Comparison of ENCODE assay signal across 9 cellular contexts in the genomic region with DNA sequence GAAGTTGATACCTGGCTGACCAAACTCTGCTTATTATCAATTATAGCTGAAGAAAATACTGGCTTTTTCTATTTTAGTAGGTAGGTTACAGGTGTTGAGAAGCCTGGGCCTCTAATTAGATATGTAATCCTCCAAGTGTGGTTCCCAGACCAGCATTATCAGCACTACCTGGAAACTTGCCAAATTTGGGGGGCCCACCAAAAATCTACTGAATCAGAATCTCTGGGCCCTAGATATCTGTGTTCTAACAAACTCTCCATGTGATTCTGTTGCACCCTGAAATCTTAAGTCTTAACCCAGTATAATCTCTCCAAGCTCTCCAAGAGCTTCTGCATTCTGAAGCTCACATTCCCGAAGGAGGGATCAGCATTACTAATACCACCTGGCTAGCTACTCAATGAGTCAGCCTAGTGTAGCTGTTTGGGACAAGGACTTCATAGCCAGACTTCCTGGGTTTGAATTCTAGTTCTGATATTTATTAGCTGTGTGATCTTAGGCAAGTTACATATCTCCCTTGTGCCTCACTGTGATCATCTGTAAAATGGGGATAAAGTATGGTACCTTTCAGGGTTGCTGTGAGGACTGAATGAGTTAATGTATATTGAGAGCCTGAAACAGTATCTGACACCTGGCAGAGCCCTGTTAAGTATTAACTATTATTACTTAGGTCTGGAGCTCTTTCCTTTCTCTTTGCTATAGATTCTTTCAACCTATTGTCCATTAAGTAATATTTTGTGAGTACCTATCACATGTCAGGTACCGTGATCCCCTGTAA. TPM values are rescaled to one million over a fixed set of nuclear protein-coding genes. Genes with fewer than 3 reads are reported as not detected.
A peak's percentile ranks its signal among the peaks of the same experiment; 100 is the strongest.
DNase-seq lines count a peak whose midpoint lies in the region; ATAC-seq, FAIRE-seq and TF ChIP-seq lines count a peak whose summit lies in the region.
"Had no signal": no experiment of that assay in that cellular context is flagged by ENCODE, and none has a peak within 500 bp of the region (broad histone marks: within the 10 kb centered on the region; RNA-seq: fewer than 3 reads in every experiment).

No MANE protein-coding gene starts in this region.

- no peak overlapping the region for H3K27ac ChIP-seq in mesenchymal stem cell (ENCODE audit: low read length, poor library complexity, severe bottlenecking)

- H3K4me1 ChIP-seq in mesenchymal stem cell (ENCODE audit: control insufficient read depth, insufficient read depth, low read depth, low read length) = peaks cover 3% of the 10 kb centered on the region

- H2BK5ac ChIP-seq in mesenchymal stem cell (ENCODE audit: low read depth, low read length, poor library complexity, severe bottlenecking) = no peak overlapping the region

- peak; percentile 27 for ATAC-seq in HG02973 (IDR thresholded peaks at IDR 0.05; ENCODE audit: unreplicated experiment)
- no peak for ATAC-seq in HG02970 (IDR thresholded peaks at IDR 0.05; ENCODE audit: low FRiP score, unreplicated experiment)
- no peak for ATAC-seq in HG03432 (IDR thresholded peaks at IDR 0.05; ENCODE audit: unreplicated experiment)
- ATAC-seq: T-cell had no signal

- H3K18ac ChIP-seq in mesenchymal stem cell (ENCODE audit: low read depth in 1 of 2, low read length in 2 of 2) = no peak overlapping the region

- H3K9me3 ChIP-seq in mesenchymal stem cell (ENCODE audit: control insufficient read depth, low read length) = no peaks in the 10 kb centered on the region

- H3K27me3 Mint-ChIP-seq in activated T-helper 2 cell treated with anti-CD3 and anti-CD28 coated beads, Interferon-gamma antibody, Interleukin-2, Interleukin-4, amounts not matched to agents 10 μg/mL and 5 μg/mL and 100 μg/mL, durations not matched to agents 14 hours and 24 hours and 36 hours (ENCODE audit: low read depth) = no peaks in the 10 kb centered on the region
- H3K27me3 Mint-ChIP-seq: T-cell had no signal

- no peak overlapping the region for H4K8ac ChIP-seq in mesenchymal stem cell (ENCODE audit: low read length)

- no peak overlapping the region for H4K91ac ChIP-seq in mesenchymal stem cell (ENCODE audit: low read length)

- no peak overlapping the region for H2AK5ac ChIP-seq in mesenchymal stem cell (ENCODE audit: low read length, severe bottlenecking)

- DNase-seq in GM12891 (ENCODE audit: insufficient read length, low spot score) (no peak), mesenchymal stem cell (peak; percentile 20), NCI-H2081 treated with DMSO at 0.1 percent for 48 hours (lab: John Stamatoyannopoulos, UW) (no peak), NCI-H1048 (lab: John Stamatoyannopoulos, UW) (no peak)
- DNase-seq in activated T-helper 2 cell treated with anti-CD3 and anti-CD28 coated beads, Interferon-gamma antibody, Interleukin-2, Interleukin-4, amounts not matched to agents 10 μg/mL and 5 μg/mL and 100 μg/mL, durations not matched to agents 14 hours and 24 hours and 36 hours (ENCODE audit: low spot score) = no peak
- DNase-seq: T-cell had no signal

- H2BK120ac ChIP-seq in mesenchymal stem cell (ENCODE audit: low read depth, low read length) = no peak overlapping the region

- no peak overlapping the region for H3K9ac ChIP-seq in mesenchymal stem cell (ENCODE audit: low read length)

- peak overlapping the region; percentile 85 for H3K27ac Mint-ChIP-seq in activated T-helper 2 cell treated with anti-CD3 and anti-CD28 coated beads, Interferon-gamma antibody, Interleukin-2, Interleukin-4, amounts not matched to agents 10 μg/mL and 5 μg/mL and 100 μg/mL, durations not matched to agents 14 hours and 24 hours and 36 hours
- H3K27ac Mint-ChIP-seq: T-cell had no signal

- peak; percentile 26 for FAIRE-seq in GM12891 (lab: Jason Lieb, UNC)

- no peak overlapping the region for H3K4me3 ChIP-seq in mesenchymal stem cell (ENCODE audit: insufficient read depth in 1 of 2, low read depth in 1 of 2, low read length in 2 of 2)

- WGBS in mesenchymal stem cell = 67% methylated on average over 1 of the region's 2 CpGs

- no peak overlapping the region for H3K23ac ChIP-seq in mesenchymal stem cell (ENCODE audit: low read length in 2 of 2)

- intact Hi-C loops in activated T-helper 2 cell treated with anti-CD3 and anti-CD28 coated beads, Interferon-gamma antibody, Interleukin-2, Interleukin-4, amounts not matched to agents 10 μg/mL and 5 μg/mL and 100 μg/mL, durations not matched to agents 14 hours and 24 hours and 36 hours (cut with micrococcal nuclease) = loop anchor here (1.0 to 10.0 kb wide), 5 partner anchors 13 to 1183 kb away; a partner anchor contains a TSS

- no peak for TF ChIP-seq POLR2A in GM12891 (IDR thresholded peaks at IDR 0.05; ENCODE audit: low read depth, low read length)

- H3K79me1 ChIP-seq in mesenchymal stem cell (replicated peaks; ENCODE audit: low read length, poor library complexity, severe bottlenecking) = no peaks in the 10 kb centered on the region

- H2AFZ ChIP-seq in mesenchymal stem cell (ENCODE audit: low read depth, low read length) = no peak overlapping the region

- H3K27me3 ChIP-seq in mesenchymal stem cell (ENCODE audit: control insufficient read depth in 1 of 2, insufficient read depth in 1 of 2, low read length in 2 of 2) = peaks cover 0 to 3% of the 10 kb centered on the region in 2 experiments

- peaks cover 60% of the 10 kb centered on the region for H3K4me1 Mint-ChIP-seq in activated T-helper 2 cell treated with anti-CD3 and anti-CD28 coated beads, Interferon-gamma antibody, Interleukin-2, Interleukin-4, amounts not matched to agents 10 μg/mL and 5 μg/mL and 100 μg/mL, durations not matched to agents 14 hours and 24 hours and 36 hours (ENCODE audit: low read depth)

- no peak overlapping the region for H2BK12ac ChIP-seq in mesenchymal stem cell (ENCODE audit: low read length in 2 of 2)

- peaks cover 83% of the 10 kb centered on the region for H3K36me3 Mint-ChIP-seq in activated T-helper 2 cell treated with anti-CD3 and anti-CD28 coated beads, Interferon-gamma antibody, Interleukin-2, Interleukin-4, amounts not matched to agents 10 μg/mL and 5 μg/mL and 100 μg/mL, durations not matched to agents 14 hours and 24 hours and 36 hours (ENCODE audit: low read depth)

- no peak overlapping the region for H3K4me2 ChIP-seq in mesenchymal stem cell (ENCODE audit: low read length, poor library complexity, severe bottlenecking)

- no peak overlapping the region for H2BK15ac ChIP-seq in mesenchymal stem cell (ENCODE audit: low read depth, poor library complexity, severe bottlenecking)

- no peak overlapping the region for H3K14ac ChIP-seq in mesenchymal stem cell (ENCODE audit: low read length in 2 of 2)

- no peaks in the 10 kb centered on the region for H3K36me3 ChIP-seq in mesenchymal stem cell (ENCODE audit: control insufficient read depth in 1 of 2, insufficient read depth in 2 of 2, low read depth in 1 of 2, low read length in 2 of 2)

- no peak overlapping the region for H3K4me3 Mint-ChIP-seq in activated T-helper 2 cell treated with anti-CD3 and anti-CD28 coated beads, Interferon-gamma antibody, Interleukin-2, Interleukin-4, amounts not matched to agents 10 μg/mL and 5 μg/mL and 100 μg/mL, durations not matched to agents 14 hours and 24 hours and 36 hours (ENCODE audit: low read depth)
- H3K4me3 Mint-ChIP-seq: T-cell had no signal

- no peaks in the 10 kb centered on the region for H3K9me3 Mint-ChIP-seq in activated T-helper 2 cell treated with anti-CD3 and anti-CD28 coated beads, Interferon-gamma antibody, Interleukin-2, Interleukin-4, amounts not matched to agents 10 μg/mL and 5 μg/mL and 100 μg/mL, durations not matched to agents 14 hours and 24 hours and 36 hours
- H3K9me3 Mint-ChIP-seq: T-cell had no signal

- H3K4ac ChIP-seq in mesenchymal stem cell (ENCODE audit: low read depth in 1 of 2, low read length in 2 of 2) = no peak overlapping the region

TF ChIP-seq in GM12891, 5 proteins besides CTCF, POLR2A, EP300 and RAD21:
- no peak for TF ChIP-seq SPI1 (IDR thresholded peaks at IDR 0.05; ENCODE audit: low read depth, low read length)
- TF ChIP-seq POLR2AphosphoS5 (IDR thresholded peaks at IDR 0.05; ENCODE audit: low read depth, low read length) = no peak
- TF ChIP-seq POU2F2 (IDR thresholded peaks at IDR 0.05; ENCODE audit: low read depth, low read length) = no peak
- TF ChIP-seq PAX5 (IDR thresholded peaks at IDR 0.05; ENCODE audit: insufficient read depth, low read length, severe bottlenecking) = no peak
- TF ChIP-seq TAF1 (IDR thresholded peaks at IDR 0.05; ENCODE audit: low read depth, low read length) = no peak

RNA-seq across cellular contexts. Expression of a gene that starts 12.5 kb away (rescaled TPM):
- polyA plus RNA-seq in GM12891 (2012; ENCODE audit: low read depth, missing spikeins) = 42.3 TPM
- total RNA-seq in activated T-helper 2 cell treated with anti-CD3 and anti-CD28 coated beads, Interferon-gamma antibody, Interleukin-2, Interleukin-4, amounts not matched to agents 10 μg/mL and 5 μg/mL and 100 μg/mL, durations not matched to agents 14 hours and 24 hours and 36 hours = 112 TPM in 2 replicates
- polyA plus RNA-seq in mesenchymal stem cell (2013, experiment 1 of 2) = 0.03 TPM
- not detected for polyA plus RNA-seq in mesenchymal stem cell (2013, experiment 2 of 2)
